ENCODE assay signal across 1 cellular context in genomic region chr10:93672022-93672678, GRCh38.
TF ChIP-seq lines count a peak whose summit lies in the region.

No MANE protein-coding gene starts in this region.

TF ChIP-seq in HepG2, 621 proteins besides CTCF, POLR2A, EP300 and RAD21 (continued from another document and continues in another):
- TF ChIP-seq CSRNP1 (CRISPR knock-in tag; IDR thresholded peaks at IDR 0.05) (no peak), ZEB1 (IDR thresholded peaks at IDR 0.05; ENCODE audit: insufficient replicate concordance, low read depth) (peak; percentile 63), MEIS2 (CRISPR knock-in tag; IDR thresholded peaks at IDR 0.05) (no peak), NCOA2 (CRISPR knock-in tag; IDR thresholded peaks at IDR 0.05) (peak; percentile 71), ZNF503 (CRISPR knock-in tag; IDR thresholded peaks at IDR 0.05) (no peak), ZNF777 (CRISPR knock-in tag; IDR thresholded peaks at IDR 0.05) (no peak), ZNF329 (CRISPR knock-in tag; IDR thresholded peaks at IDR 0.05; ENCODE audit: low read depth) (no peak), ZNF326 (CRISPR knock-in tag; IDR thresholded peaks at IDR 0.05; ENCODE audit: borderline replicate concordance) (no peak), SMAD9 (CRISPR knock-in tag; IDR thresholded peaks at IDR 0.05) (no peak), ZUFSP (CRISPR knock-in tag; IDR thresholded peaks at IDR 0.05; ENCODE audit: borderline replicate concordance) (no peak), JUND (CRISPR knock-in tag; IDR thresholded peaks at IDR 0.05) (no peak), FOSL1 (CRISPR knock-in tag; IDR thresholded peaks at IDR 0.05; ENCODE audit: borderline replicate concordance) (no peak), ZNF317 (CRISPR knock-in tag; IDR thresholded peaks at IDR 0.05) (no peak), ZNF790 (CRISPR knock-in tag; IDR thresholded peaks at IDR 0.05; ENCODE audit: borderline replicate concordance) (no peak), MAF1 (CRISPR knock-in tag; IDR thresholded peaks at IDR 0.05; ENCODE audit: borderline replicate concordance) (no peak), CREM (IDR thresholded peaks at IDR 0.05) (peak; percentile 57), CREM (CRISPR knock-in tag; IDR thresholded peaks at IDR 0.05) (no peak), ZNF24 (IDR thresholded peaks at IDR 0.05) (no peak), ZNF281 (CRISPR knock-in tag; IDR thresholded peaks at IDR 0.05; ENCODE audit: borderline replicate concordance) (peak; percentile 89), ZBTB44 (CRISPR knock-in tag; IDR thresholded peaks at IDR 0.05) (no peak), ASH2L (IDR thresholded peaks at IDR 0.05; ENCODE audit: insufficient read length, low read depth, low read length) (peak; percentile 81), KLF9 (CRISPR knock-in tag; IDR thresholded peaks at IDR 0.05; ENCODE audit: low read depth) (no peak), ZNF800 (CRISPR knock-in tag; IDR thresholded peaks at IDR 0.05) (no peak), SP4 (CRISPR knock-in tag; IDR thresholded peaks at IDR 0.05) (no peak), PTBP1 (IDR thresholded peaks at IDR 0.05; ENCODE audit: low read depth, low read length, poor library complexity, severe bottlenecking) (no peak), HNF4G (IDR thresholded peaks at IDR 0.05; ENCODE audit: borderline replicate concordance, low read depth, low read length) (peak; percentile 91), HNF4G (CRISPR knock-in tag; IDR thresholded peaks at IDR 0.05; ENCODE audit: borderline replicate concordance, low read depth) (0 out of 2 replicates have a peak, but pooled peaks have one; percentile 37), TFE3 (CRISPR knock-in tag; IDR thresholded peaks at IDR 0.05) (no peak), ZNF496 (CRISPR knock-in tag; IDR thresholded peaks at IDR 0.05; ENCODE audit: insufficient replicate concordance) (no peak), ZNF3 (CRISPR knock-in tag; IDR thresholded peaks at IDR 0.05) (no peak), NR1H2 (CRISPR knock-in tag; IDR thresholded peaks at IDR 0.05; ENCODE audit: borderline replicate concordance, low read depth) (no peak), ZNF205 (CRISPR knock-in tag; IDR thresholded peaks at IDR 0.05) (no peak), ZNF572 (CRISPR knock-in tag; IDR thresholded peaks at IDR 0.05) (no peak), KLF6 (CRISPR knock-in tag; IDR thresholded peaks at IDR 0.05) (no peak), GMEB2 (CRISPR knock-in tag; IDR thresholded peaks at IDR 0.05; ENCODE audit: low read depth) (no peak), ZNF563 (CRISPR knock-in tag; IDR thresholded peaks at IDR 0.05) (no peak), ZNF256 (CRISPR knock-in tag; conservative IDR thresholded peaks at IDR 0.05) (no peak), NCOA5 (CRISPR knock-in tag; IDR thresholded peaks at IDR 0.05) (no peak), ZNF17 (CRISPR knock-in tag; IDR thresholded peaks at IDR 0.05) (no peak), ZNF619 (CRISPR knock-in tag; IDR thresholded peaks at IDR 0.05) (no peak), ZNF275 (CRISPR knock-in tag; IDR thresholded peaks at IDR 0.05; ENCODE audit: borderline replicate concordance) (no peak), ZC3H13 (CRISPR knock-in tag; IDR thresholded peaks at IDR 0.05) (no peak), ZNF704 (CRISPR knock-in tag; IDR thresholded peaks at IDR 0.05; ENCODE audit: borderline replicate concordance) (no peak), THAP9 (CRISPR knock-in tag; IDR thresholded peaks at IDR 0.05; ENCODE audit: borderline replicate concordance) (no peak)
